In genomic region chr4:156169861-156170260, GRCh38 we compare ENCODE assay signal across 14 cellular contexts.
DNase-seq lines count a peak whose midpoint lies in the region; ATAC-seq, FAIRE-seq and TF ChIP-seq lines count a peak whose summit lies in the region.
"Had no signal": no experiment of that assay in that cellular context is flagged by ENCODE, and none has a peak within 500 bp of the region (broad histone marks: within the 10 kb centered on the region; RNA-seq: fewer than 3 reads in every experiment).

No MANE protein-coding gene starts in this region.

- TF ChIP-seq POLR2A in thyroid gland (IDR thresholded peaks at IDR 0.05) = no peak

- H3K4me3 ChIP-seq in WERI-Rb-1 (ENCODE audit: low read depth, low read length) = no peak overlapping the region
- no peak overlapping the region for H3K4me3 ChIP-seq in small intestine (ENCODE audit: low read depth in 1 of 2, low read length in 2 of 2)
- H3K4me3 ChIP-seq in thyroid gland (replicated peaks in 1 of 3) = no peak overlapping the region
- H3K4me3 ChIP-seq: upper lobe of left lung had no signal

- H3K36me3 ChIP-seq in WERI-Rb-1 (no peaks in the 10 kb centered on the region), small intestine (ENCODE audit: control insufficient read depth in 2 of 2, insufficient read depth in 2 of 2, low read length in 2 of 2) (no peaks in the 10 kb centered on the region), thyroid gland (no peaks in the 10 kb centered on the region)
- H3K36me3 ChIP-seq: upper lobe of left lung had no signal

- intact Hi-C loops in thyroid gland (cut with DNase I) = no loop called here

- TF ChIP-seq CTCF in GM13977 (IDR thresholded peaks at IDR 0.05; ENCODE audit: extremely low read depth, insufficient read depth, missing control alignments) = peak; percentile 1
- 0 out of 2 replicates have a peak, but pooled peaks have one; percentile 5 for TF ChIP-seq CTCF in WERI-Rb-1 (IDR thresholded peaks at IDR 0.05; ENCODE audit: low read depth, low read length)
- no peak for TF ChIP-seq CTCF in thyroid gland (IDR thresholded peaks at IDR 0.05)

- H3K27me3 ChIP-seq in WERI-Rb-1 (ENCODE audit: insufficient read depth, low read depth, severe bottlenecking) (no peaks in the 10 kb centered on the region), small intestine (ENCODE audit: control insufficient read depth in 2 of 2, insufficient read depth in 2 of 2, low read length in 2 of 2) (no peaks in the 10 kb centered on the region), thyroid gland (no peaks in the 10 kb centered on the region)
- H3K27me3 ChIP-seq: upper lobe of left lung had no signal

- 74 to 78% (median 75%) methylated on average over 2 of the region's 2 CpGs for WGBS in small intestine, 3 donors
- 68% methylated on average over 2 of the region's 2 CpGs for WGBS in thyroid gland, 2 donors

- H3K9me3 ChIP-seq in WERI-Rb-1 (ENCODE audit: severe bottlenecking) (no peaks in the 10 kb centered on the region), small intestine (ENCODE audit: control insufficient read depth, low read depth) (no peaks in the 10 kb centered on the region), thyroid gland (no peaks in the 10 kb centered on the region)
- H3K9me3 ChIP-seq: Caco-2, upper lobe of left lung had no signal

- DNase-seq in AG08395 (ENCODE audit: low spot score) = peak; percentile 7
- DNase-seq in GM13977 (ENCODE audit: low spot score) = no peak
- peak; percentile 43 for DNase-seq in WERI-Rb-1
- DNase-seq in left kidney (ENCODE audit: low read depth, low spot score) = peak; percentile 22
- DNase-seq in small intestine = no peak
- DNase-seq in thyroid gland = no peak
- DNase-seq in COLO668 (lab: John Stamatoyannopoulos, UW; ENCODE audit: unreplicated experiment) = no peak
- DNase-seq: activated B cell treated with CpG ODN at 0.5 μM for 24 hours; activated naive CD8-positive, alpha-beta T cell treated with anti-CD3 and anti-CD28 coated beads, Interleukin-2, amount 10 ng/mL, durations not matched to agents 7 days and 5 days; Caco-2; cortex of kidney; upper lobe of left lung had no signal

- in situ Hi-C loops in GM13977 (cut with MboI; ENCODE audit: low pct_unique_long_range_greater_than_20kb, low sequenced_read_pairs, unreplicated experiment) = no loop called here

- no peak for FAIRE-seq in small intestine (lab: Jason Lieb, UNC)
- FAIRE-seq: frontal cortex had no signal

- no peaks in the 10 kb centered on the region for H3K4me1 ChIP-seq in small intestine (ENCODE audit: control insufficient read depth in 2 of 2, insufficient read depth in 1 of 2, low read depth in 1 of 2, low read length in 1 of 2)
- H3K4me1 ChIP-seq in thyroid gland = no peaks in the 10 kb centered on the region
- H3K4me1 ChIP-seq: Caco-2, upper lobe of left lung had no signal

- no peak overlapping the region for H3K27ac ChIP-seq in WERI-Rb-1
- H3K27ac ChIP-seq in small intestine (ENCODE audit: low read depth in 1 of 2, low read length in 1 of 2) = no peak overlapping the region
- no peak overlapping the region for H3K27ac ChIP-seq in thyroid gland
- H3K27ac ChIP-seq: upper lobe of left lung had no signal

- ATAC-seq in HG02938 (IDR thresholded peaks at IDR 0.05; ENCODE audit: unreplicated experiment) = no peak

Comparison
In these comparisons a context has a peak if more than half of its experiments do, and no peak if none do; other contexts are left out.
1. DNase-seq: peak in AG08395 (single experiment), WERI-Rb-1 (single experiment) and left kidney (single experiment); none in GM13977 (single experiment), small intestine (single experiment), thyroid gland (0 of 2) and COLO668 (single experiment).
2. CTCF ChIP-seq: peak in GM13977 (single experiment) and WERI-Rb-1 (single experiment); none in thyroid gland (0 of 6).